ENCODE assay signal across 12 cellular contexts in genomic region chr17:45812102-45812501, GRCh38. TPM values are rescaled to one million over a fixed set of nuclear protein-coding genes. Genes with fewer than 3 reads are reported as not detected.
DNase-seq lines count a peak whose midpoint lies in the region; ATAC-seq and TF ChIP-seq lines count a peak whose summit lies in the region.
"Had no signal": no experiment of that assay in that cellular context is flagged by ENCODE, and none has a peak within 500 bp of the region (broad histone marks: within the 10 kb centered on the region; RNA-seq: fewer than 3 reads in every experiment).

No MANE protein-coding gene starts in this region.

- POLR2A ChIA-PET in HEK293T (lab: Yijun Ruan, JAX), result no interaction called here

- no peak overlapping the region for H3K27ac ChIP-seq in testis
- H3K27ac ChIP-seq: ovary, uterus had no signal

- in situ Hi-C loops in Caki2 (cut with HindIII; ENCODE audit: low pct_unique_long_range_greater_than_20kb, low sequenced_read_pairs), result no loop called here

- intact Hi-C loops in testis (cut with DNase I; ENCODE audit: low total_unique reads), result no loop called here
- intact Hi-C loops in posterior cingulate gyrus (cut with DNase I), result no loop called here

- H3K36me3 ChIP-seq in testis (ENCODE audit: low read depth, missing control alignments), result no peaks in the 10 kb centered on the region
- H3K36me3 ChIP-seq: ovary, uterus had no signal

- no peaks in the 10 kb centered on the region for H3K4me1 ChIP-seq in testis
- H3K4me1 ChIP-seq: uterus had no signal

- H3K27me3 ChIP-seq in testis, result no peaks in the 10 kb centered on the region
- H3K27me3 ChIP-seq: ovary, uterus had no signal

- no peak for TF ChIP-seq POLR2A in testis (IDR thresholded peaks at IDR 0.05)

- H3K4me3 ChIP-seq in testis, result no peak overlapping the region
- H3K4me3 ChIP-seq: ovary, uterus had no signal

- 78 to 80% methylated on average over 3 of the region's 3 CpGs for WGBS in testis, 2 donors

- no peaks in the 10 kb centered on the region for H3K9me3 ChIP-seq in testis
- H3K9me3 ChIP-seq: ovary, uterus had no signal

- DNase-seq in Caki2 (ENCODE audit: low read depth) (peak; percentile 36), HEK293T (ENCODE audit: extremely low spot score) (peak; percentile 23), SHP77 (lab: John Stamatoyannopoulos, UW) (peak; percentile 41 to 45), iPS-NIHi11 (ENCODE audit: low spot score) (peak; percentile 59), testis (no peak), posterior cingulate gyrus (no peak)
- no peak for DNase-seq in stimulated activated CD4-positive, alpha-beta T cell treated with anti-CD3 and anti-CD28 coated beads, Interleukin-2, amount 100 ng/mL, for 24 hours
- DNase-seq: activated gamma-delta T cell treated with Interleukin-2 at 50 U/mL for 16 hours, NCI-H774, ovary, uterus had no signal

- CTCF ChIA-PET in HEK293T (lab: Yijun Ruan, JAX), result interaction anchor here (1.0 kb wide), 1 partner anchor 29 kb away, joined by 5 read pairs; no protein-coding TSS in a partner anchor

- no peak for ATAC-seq in HG02678 (IDR thresholded peaks at IDR 0.05; ENCODE audit: unreplicated experiment)

- no peak for TF ChIP-seq CTCF in testis (IDR thresholded peaks at IDR 0.05)

TF ChIP-seq in HEK293T, 16 proteins besides CTCF, POLR2A, EP300 and RAD21:
- TF ChIP-seq FOXA1 (IDR thresholded peaks at IDR 0.05) (no peak), SP1 (IDR thresholded peaks at IDR 0.05) (no peak), HDGF (IDR thresholded peaks at IDR 0.05; ENCODE audit: borderline replicate concordance) (no peak), TARDBP (IDR thresholded peaks at IDR 0.05) (no peak), BHLHE40 (IDR thresholded peaks at IDR 0.05; ENCODE audit: borderline replicate concordance) (no peak), NFRKB (IDR thresholded peaks at IDR 0.05) (no peak)

RNA-seq across cellular contexts. Expression of gene CRHR1, which starts 28.0 kb away (rescaled TPM):
- total RNA-seq in Caki2 (2014; rRNA removed; shearing (Covaris generic); ENCODE audit: low replicate concordance), result 5.1 and 10.9 TPM in 2 replicates
- total RNA-seq in testis, result 1 to 10 TPM in 1 of 2 donors, under 1 TPM in 1; 0.55 to 1.9 TPM
- polyA plus RNA-seq in testis (ENCODE audit: insufficient read depth, low read depth, low replicate concordance), result 0.55 TPM

RNA-seq across cellular contexts. Expression of gene SPPL2C, which starts 32.6 kb away (rescaled TPM):
- not detected in 2 replicates for total RNA-seq in Caki2 (2014; rRNA removed; shearing (Covaris generic); ENCODE audit: low replicate concordance)
- total RNA-seq in testis, result 10 to 100 TPM; 21.7 to 64.7 TPM
- 58.9 TPM for polyA plus RNA-seq in testis (ENCODE audit: insufficient read depth, low read depth, low replicate concordance)
- total RNA-seq: ovary, uterus had no signal
- polyA plus RNA-seq: ovary had no signal

Comparison
In these comparisons a context has a peak if more than half of its experiments do, and no peak if none do; other contexts are left out.
1. DNase-seq: peak in Caki2 (single experiment), HEK293T (single experiment), SHP77 (2 of 2) and iPS-NIHi11 (single experiment); none in testis (single experiment), stimulated activated CD4-positive, alpha-beta T cell treated with anti-CD3 and anti-CD28 coated beads, Interleukin-2, amount 100 ng/mL, for 24 hours (0 of 2) and posterior cingulate gyrus (0 of 10).
2. RNA of gene SPPL2C, which starts 32.6 kb away (total RNA-seq): 21.7 to 64.7 TPM in testis; not detected in Caki2; every median in the first group is over 10 times any median in the second.